In the genomic region with DNA sequence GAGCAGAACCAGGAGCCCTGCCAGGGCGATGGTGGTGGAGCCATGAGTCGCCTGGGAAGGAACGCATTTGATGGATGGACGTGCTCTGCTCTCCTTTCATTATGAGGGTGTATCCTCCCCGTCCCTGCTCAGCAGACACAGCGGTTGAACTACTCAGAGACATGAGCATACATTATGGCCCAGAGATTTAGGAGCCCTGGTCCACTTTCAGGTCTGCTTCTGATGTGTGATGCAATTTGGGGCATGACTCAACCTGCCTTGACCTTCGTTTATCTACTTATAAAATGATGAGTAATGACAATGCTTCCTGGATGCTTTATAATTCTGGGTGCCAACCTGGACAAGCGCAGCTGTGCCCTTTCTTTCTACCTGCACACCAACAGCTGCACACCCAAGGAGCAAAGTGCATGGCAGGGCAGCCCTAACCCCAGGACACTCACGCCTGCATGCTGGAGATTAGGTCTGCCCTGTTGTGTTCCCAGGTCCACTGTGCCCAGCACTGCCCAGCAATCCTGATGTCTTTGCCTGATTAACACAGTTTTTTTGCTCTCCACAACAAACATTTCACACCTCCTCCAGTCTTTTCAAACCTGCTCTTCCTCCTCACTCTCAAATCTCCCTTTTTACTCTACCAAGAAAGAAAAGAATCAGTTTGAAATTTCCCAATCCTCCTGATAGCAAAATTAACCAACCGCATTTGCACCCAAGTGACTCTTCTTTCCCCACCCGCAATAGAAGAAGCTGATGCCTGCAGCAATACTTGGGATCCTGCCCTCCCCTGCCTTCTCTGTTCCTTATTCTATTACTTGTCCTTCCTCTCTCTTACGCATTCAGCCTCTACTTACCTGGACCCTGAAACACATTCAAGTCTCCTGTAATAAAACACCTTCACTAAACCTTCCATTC, we compare ENCODE assay signal across 11 cellular contexts.
DNase-seq lines count a peak whose midpoint lies in the region; ATAC-seq and TF ChIP-seq lines count a peak whose summit lies in the region.
"Had no signal": no experiment of that assay in that cellular context is flagged by ENCODE, and none has a peak within 500 bp of the region (broad histone marks: within the 10 kb centered on the region; RNA-seq: fewer than 3 reads in every experiment).

No MANE protein-coding gene starts in this region.

- H3F3A ChIP-seq in PC-3 (ENCODE audit: low read length, unreplicated experiment) (no peaks in the 10 kb centered on the region), smooth muscle cell (ENCODE audit: low read depth) (no peaks in the 10 kb centered on the region)

- H3K79me2 ChIP-seq in PC-3 (ENCODE audit: low read length), result no peaks in the 10 kb centered on the region
- no peaks in the 10 kb centered on the region for H3K79me2 ChIP-seq in fibroblast of lung (ENCODE audit: control insufficient read depth, insufficient read depth, low read length)
- H3K79me2 ChIP-seq in smooth muscle cell (ENCODE audit: low read depth), result no peaks in the 10 kb centered on the region

- peak overlapping the region; percentile 24 for H3K27ac Mint-ChIP-seq in activated naive CD8-positive, alpha-beta T cell treated with anti-CD3 and anti-CD28 coated beads, Interleukin-2, amount 10 ng/mL, durations not matched to agents 7 days and 5 days
- no peak overlapping the region for H3K27ac Mint-ChIP-seq in activated naive CD8-positive, alpha-beta T cell treated with anti-CD3 and anti-CD28 coated beads for 36 hours

- H3K9me3 ChIP-seq in PC-3 (ENCODE audit: low read length), result 0 out of 2 replicates have a peak, but pooled peaks cover 10% of the 10 kb centered on the region
- no peaks in the 10 kb centered on the region for H3K9me3 ChIP-seq in fibroblast of lung (ENCODE audit: control insufficient read depth, insufficient read depth, low read depth, low read length)
- no peaks in the 10 kb centered on the region for H3K9me3 ChIP-seq in smooth muscle cell (replicated peaks; ENCODE audit: low read depth)

- H3K9me3 Mint-ChIP-seq in activated naive CD8-positive, alpha-beta T cell treated with anti-CD3 and anti-CD28 coated beads, Interleukin-2, amount 10 ng/mL, durations not matched to agents 7 days and 5 days, result peaks cover 10% of the 10 kb centered on the region
- H3K9me3 Mint-ChIP-seq in activated naive CD8-positive, alpha-beta T cell treated with anti-CD3 and anti-CD28 coated beads for 36 hours, result peaks cover 13% of the 10 kb centered on the region

- intact Hi-C loops in PC-3 (cut with micrococcal nuclease), result no loop called here

- H3K27me3 ChIP-seq in PC-3 (ENCODE audit: low read length), result no peaks in the 10 kb centered on the region
- H3K27me3 ChIP-seq in fibroblast of lung (ENCODE audit: control insufficient read depth, insufficient read depth, low read length), result no peaks in the 10 kb centered on the region
- no peaks in the 10 kb centered on the region for H3K27me3 ChIP-seq in smooth muscle cell (ENCODE audit: low read depth)

- ATAC-seq in activated naive CD8-positive, alpha-beta T cell treated with anti-CD3 and anti-CD28 coated beads, Interleukin-2, amount 10 ng/mL, durations not matched to agents 7 days and 5 days (ENCODE audit: low read depth), result no peak
- ATAC-seq in PC-3 (peak; percentile 90), GM21360 (IDR thresholded peaks at IDR 0.05; ENCODE audit: unreplicated experiment) (no peak)

- no peak overlapping the region for H3K4me3 ChIP-seq in PC-3 (ENCODE audit: low read length)
- no peak overlapping the region for H3K4me3 ChIP-seq in fibroblast of lung (replicated peaks in 1 of 4; ENCODE audit: control extremely low read depth in 1 of 4, insufficient read depth in 1 of 4, low read depth in 3 of 4, low read length in 4 of 4)
- H3K4me3 ChIP-seq in smooth muscle cell, result no peak overlapping the region

- no peaks in the 10 kb centered on the region for H3K9me2 ChIP-seq in PC-3 (replicated peaks; ENCODE audit: low read length)

- 75% methylated on average over 12 of the region's 12 CpGs for WGBS in smooth muscle cell (ENCODE audit: low lambda C conversion rate)

- H3K27ac ChIP-seq in PC-3 (ENCODE audit: low read length) (peak overlapping the region; percentile 31), fibroblast of lung (ENCODE audit: insufficient read depth, low read length) (no peak overlapping the region), smooth muscle cell (ENCODE audit: low read depth) (peak overlapping the region; percentile 60)

- peaks cover 1% of the 10 kb centered on the region for H3K4me1 Mint-ChIP-seq in activated naive CD8-positive, alpha-beta T cell treated with anti-CD3 and anti-CD28 coated beads, Interleukin-2, amount 10 ng/mL, durations not matched to agents 7 days and 5 days
- peaks cover 4% of the 10 kb centered on the region for H3K4me1 Mint-ChIP-seq in activated naive CD8-positive, alpha-beta T cell treated with anti-CD3 and anti-CD28 coated beads for 36 hours

- no peaks in the 10 kb centered on the region for H3K27me3 Mint-ChIP-seq in activated naive CD8-positive, alpha-beta T cell treated with anti-CD3 and anti-CD28 coated beads, Interleukin-2, amount 10 ng/mL, durations not matched to agents 7 days and 5 days
- H3K27me3 Mint-ChIP-seq in activated naive CD8-positive, alpha-beta T cell treated with anti-CD3 and anti-CD28 coated beads for 36 hours, result no peaks in the 10 kb centered on the region

- no peak overlapping the region for H3K9ac ChIP-seq in PC-3 (ENCODE audit: low read length)
- no peak overlapping the region for H3K9ac ChIP-seq in fibroblast of lung (ENCODE audit: insufficient read depth, low read length)
- no peak overlapping the region for H3K9ac ChIP-seq in smooth muscle cell (ENCODE audit: low read depth)

- POLR2A ChIA-PET in activated naive CD8-positive, alpha-beta T cell treated with anti-CD3 and anti-CD28 coated beads, Interleukin-2, amount 10 ng/mL, durations not matched to agents 7 days and 5 days (lab: Charles Lee), result no interaction called here
- POLR2A ChIA-PET in PC-3 (lab: Charles Lee; ENCODE audit: unreplicated experiment), result no interaction called here

- peaks cover 3% of the 10 kb centered on the region; the same call in 1 of the 2 replicates for H3K36me3 ChIP-seq in PC-3 (ENCODE audit: low read depth, low read length)
- H3K36me3 ChIP-seq in fibroblast of lung (ENCODE audit: control insufficient read depth, insufficient read depth, low read length), result no peaks in the 10 kb centered on the region
- no peaks in the 10 kb centered on the region for H3K36me3 ChIP-seq in smooth muscle cell (ENCODE audit: low read depth)

- H3K4me3 Mint-ChIP-seq in activated naive CD8-positive, alpha-beta T cell treated with anti-CD3 and anti-CD28 coated beads, Interleukin-2, amount 10 ng/mL, durations not matched to agents 7 days and 5 days, result no peak overlapping the region
- H3K4me3 Mint-ChIP-seq in activated naive CD8-positive, alpha-beta T cell treated with anti-CD3 and anti-CD28 coated beads for 36 hours, result no peak overlapping the region
- H3K4me3 Mint-ChIP-seq: nephron had no signal

- DNase-seq in activated naive CD8-positive, alpha-beta T cell treated with anti-CD3 and anti-CD28 coated beads, Interleukin-2, amount 10 ng/mL, durations not matched to agents 7 days and 5 days, result no peak
- DNase-seq in activated naive CD8-positive, alpha-beta T cell treated with anti-CD3 and anti-CD28 coated beads for 36 hours, result no peak
- DNase-seq in PC-3, result peak; percentile 81
- DNase-seq in fibroblast of lung (ENCODE audit: low read depth in 2 of 2), result peak; percentile 32 to 78
- no peak for DNase-seq in smooth muscle cell (lab: John Stamatoyannopoulos, UW; ENCODE audit: unreplicated experiment)
- DNase-seq in NCI-H524 treated with DMSO at 0.1 percent for 48 hours (lab: John Stamatoyannopoulos, UW), result no peak
- no peak for DNase-seq in NCI-H748 (lab: John Stamatoyannopoulos, UW; ENCODE audit: unreplicated experiment)
- DNase-seq: activated naive CD4-positive, alpha-beta T cell; COR-L47 had no signal

- H4K20me1 ChIP-seq in PC-3 (ENCODE audit: low read length) (no peaks in the 10 kb centered on the region), fibroblast of lung (ENCODE audit: control insufficient read depth, extremely low read depth, insufficient read depth, low read length) (no peaks in the 10 kb centered on the region), smooth muscle cell (ENCODE audit: low read depth) (no peaks in the 10 kb centered on the region)

- TF ChIP-seq CTCF in PC-3 (conservative IDR thresholded peaks at IDR 0.05; ENCODE audit: low read depth, low read length), result no peak
- no peak for TF ChIP-seq CTCF in fibroblast of lung (conservative IDR thresholded peaks at IDR 0.05 in 1 of 2, IDR thresholded peaks at IDR 0.05 in 1 of 2; ENCODE audit: low read depth in 1 of 2, low read length in 2 of 2)
- no peak for TF ChIP-seq CTCF in smooth muscle cell (IDR thresholded peaks at IDR 0.05; ENCODE audit: borderline replicate concordance, insufficient read depth, poor library complexity, severe bottlenecking)

- no peak overlapping the region for H2AFZ ChIP-seq in PC-3 (ENCODE audit: low read length)
- H2AFZ ChIP-seq in fibroblast of lung (ENCODE audit: low read length), result no peak overlapping the region
- H2AFZ ChIP-seq in smooth muscle cell (ENCODE audit: low read depth), result no peak overlapping the region

- BruUV-seq in PC-3 (replicated peaks; lab: Mats Ljungman, UMichigan), result no TSS peak

- peaks cover 73% of the 10 kb centered on the region for H3K36me3 Mint-ChIP-seq in activated naive CD8-positive, alpha-beta T cell treated with anti-CD3 and anti-CD28 coated beads, Interleukin-2, amount 10 ng/mL, durations not matched to agents 7 days and 5 days
- peaks cover 80% of the 10 kb centered on the region for H3K36me3 Mint-ChIP-seq in activated naive CD8-positive, alpha-beta T cell treated with anti-CD3 and anti-CD28 coated beads for 36 hours

- H3K4me1 ChIP-seq in PC-3 (ENCODE audit: insufficient read depth, low read length) (peaks cover 18% of the 10 kb centered on the region), fibroblast of lung (ENCODE audit: control insufficient read depth, extremely low read depth, insufficient read depth, low read length) (no peaks in the 10 kb centered on the region), smooth muscle cell (ENCODE audit: low read depth) (no peaks in the 10 kb centered on the region)

- H3K4me2 ChIP-seq in PC-3 (ENCODE audit: low read length), result peak overlapping the region; percentile 40; the same call in 1 of the 2 replicates
- H3K4me2 ChIP-seq in fibroblast of lung (ENCODE audit: extremely low read depth, insufficient read depth, low read length), result no peak overlapping the region
- no peak overlapping the region for H3K4me2 ChIP-seq in smooth muscle cell

- CTCF ChIA-PET in PC-3 (lab: Charles Lee), result no interaction called here

Comparison
In these comparisons a context has a peak if more than half of its experiments do, and no peak if none do; other contexts are left out.
1. DNase-seq: peak in PC-3 (single experiment) and fibroblast of lung (2 of 2); none in activated naive CD8-positive, alpha-beta T cell treated with anti-CD3 and anti-CD28 coated beads, Interleukin-2, amount 10 ng/mL, durations not matched to agents 7 days and 5 days (single experiment), activated naive CD8-positive, alpha-beta T cell treated with anti-CD3 and anti-CD28 coated beads for 36 hours (single experiment), smooth muscle cell (single experiment), NCI-H524 treated with DMSO at 0.1 percent for 48 hours (single experiment) and NCI-H748 (single experiment).